ENCODE assay signal across 14 cellular contexts in genomic region chr14:30223966-30224365, GRCh38.
A peak's percentile ranks its signal among the peaks of the same experiment; 100 is the strongest.
DNase-seq lines count a peak whose midpoint lies in the region; ATAC-seq and TF ChIP-seq lines count a peak whose summit lies in the region.
"Had no signal": no experiment of that assay in that cellular context is flagged by ENCODE, and none has a peak within 500 bp of the region (broad histone marks: within the 10 kb centered on the region; RNA-seq: fewer than 3 reads in every experiment).

No MANE protein-coding gene starts in this region.

- DNase-seq in IMR-90 (no peak), fibroblast of pulmonary artery (ENCODE audit: low read depth) (peak; percentile 38), sigmoid colon (no peak), HPDE6-E6E7 (ENCODE audit: extremely low spot score) (no peak), DMS153 (lab: John Stamatoyannopoulos, UW) (no peak)
- DNase-seq in activated T-cell treated with anti-CD3 and anti-CD28 coated beads, Interleukin-2, amount 50 U/mL, for 4 hours = no peak
- DNase-seq: dorsolateral prefrontal cortex; KBM-7; midbrain; NCI-H187; stimulated activated CD4-positive, alpha-beta T cell treated with anti-CD3 and anti-CD28 coated beads, Interleukin-12 subunit alpha, Interleukin-12 subunit beta, amount 100 ng/mL, for 4 hours had no signal

- in situ Hi-C loops in IMR-90 (cut with MboI; ENCODE audit: low sequenced_read_pairs) = loop anchor here (25.0 kb wide), 3 partner anchors 312 to 1212 kb away; no protein-coding TSS in a partner anchor

- H3K23ac ChIP-seq in IMR-90 (ENCODE audit: low read depth, low read length) = no peak overlapping the region

- H2AK9ac ChIP-seq in IMR-90 (replicated peaks; ENCODE audit: low read depth, low read length, poor library complexity) = no peak overlapping the region

- H3K4ac ChIP-seq in IMR-90 (ENCODE audit: low read depth, low read length) = peak overlapping the region; percentile 4; the same call in 1 of the 2 replicates

- H3K14ac ChIP-seq in IMR-90 (replicated peaks; ENCODE audit: low read depth, low read length) = 0 out of 2 replicates have a peak overlapping the region, but pooled peaks have one; percentile 18

- no peaks in the 10 kb centered on the region for H3K79me1 ChIP-seq in IMR-90 (ENCODE audit: low read depth in 1 of 2, low read length in 2 of 2)

- peak overlapping the region; percentile 81; the same call in 2 of the 3 replicates for H2BK15ac ChIP-seq in IMR-90 (ENCODE audit: low read depth, low read length)

- no peak for TF ChIP-seq CTCF in IMR-90 (conservative IDR thresholded peaks at IDR 0.05; ENCODE audit: low read depth, low read length)
- no peak for TF ChIP-seq CTCF in VCaP (conservative IDR thresholded peaks at IDR 0.05)
- no peak for TF ChIP-seq CTCF in fibroblast of pulmonary artery (IDR thresholded peaks at IDR 0.05; ENCODE audit: low read length, missing control alignments)
- TF ChIP-seq CTCF in sigmoid colon (IDR thresholded peaks at IDR 0.05) = no peak

- no peak overlapping the region for H4K91ac ChIP-seq in IMR-90 (ENCODE audit: insufficient read depth, low read depth, low read length)

- H2AFZ ChIP-seq in IMR-90 (replicated peaks; ENCODE audit: low read length, poor library complexity) = no peak overlapping the region

- no peak for TF ChIP-seq POLR2A in IMR-90 (IDR thresholded peaks at IDR 0.05; ENCODE audit: low read depth, low read length)
- no peak for TF ChIP-seq POLR2A in sigmoid colon (IDR thresholded peaks at IDR 0.05)
- TF ChIP-seq POLR2A in GM18505 (IDR thresholded peaks at IDR 0.05; ENCODE audit: borderline replicate concordance, extremely low read depth, insufficient read depth, insufficient read length) = no peak

- no peak for TF ChIP-seq EP300 in sigmoid colon (IDR thresholded peaks at IDR 0.05)

- no peak overlapping the region for H3K18ac ChIP-seq in IMR-90 (ENCODE audit: low read depth, low read length)

- no peak overlapping the region for H2AK5ac ChIP-seq in IMR-90 (ENCODE audit: low read depth, low read length)

- H2BK20ac ChIP-seq in IMR-90 (ENCODE audit: low read depth, low read length) = peak overlapping the region; percentile 72; the same call in 1 of the 2 replicates

- no peak overlapping the region for H3K56ac ChIP-seq in IMR-90 (ENCODE audit: extremely low read depth, insufficient read depth, low read length)

- no peaks in the 10 kb centered on the region for H3K4me1 Mint-ChIP-seq in activated T-cell treated with anti-CD3 and anti-CD28 coated beads, Interleukin-2, amount 50 U/mL, for 4 hours (ENCODE audit: low read depth)

- no peak for TF ChIP-seq RAD21 in IMR-90 (IDR thresholded peaks at IDR 0.05; ENCODE audit: low read length)

- no peaks in the 10 kb centered on the region for H3K36me3 Mint-ChIP-seq in activated T-cell treated with anti-CD3 and anti-CD28 coated beads, Interleukin-2, amount 50 U/mL, for 4 hours (ENCODE audit: insufficient read depth)

- no peak overlapping the region; a peak in 1 of 4 replicates for H4K8ac ChIP-seq in IMR-90 (ENCODE audit: low read depth in 2 of 2, low read length in 2 of 2)

- no peaks in the 10 kb centered on the region for H3K27me3 ChIP-seq in IMR-90 (ENCODE audit: control insufficient read depth, insufficient read depth, low read length)
- no peaks in the 10 kb centered on the region for H3K27me3 ChIP-seq in sigmoid colon
- H3K27me3 ChIP-seq: dorsolateral prefrontal cortex had no signal

- no TSS peak for BruUV-seq in IMR-90 (replicated peaks; lab: Mats Ljungman, UMichigan)

- WGBS in IMR-90 (ENCODE audit: extremely low coverage in 2 of 2, insufficient read length in 1 of 2), 2 experiments = no CpG with 5 or more reads among the region's 3 CpGs
- WGBS in sigmoid colon, 2 donors = 30 to 76% methylated on average over 3 of the region's 3 CpGs

- H3K4me3 Mint-ChIP-seq in activated T-cell treated with anti-CD3 and anti-CD28 coated beads, Interleukin-2, amount 50 U/mL, for 4 hours = no peak overlapping the region
- H3K4me3 Mint-ChIP-seq: activated T-helper 1 cell treated with anti-CD3 and anti-CD28 coated beads, Interleukin-12 subunit alpha, Interleukin-12 subunit beta, Interleukin-2, Interleukin-4 antibody, amounts not matched to agents 30 ng/mL and 10 ng/mL and 1 ng/mL, durations not matched to agents 14 hours and 24 hours and 36 hours had no signal

- no peak overlapping the region for H3K27ac ChIP-seq in IMR-90 (ENCODE audit: insufficient read depth, low read length)
- peak overlapping the region; percentile 64 for H3K27ac ChIP-seq in VCaP
- peak overlapping the region; percentile 37 to 76 (median 66) for H3K27ac ChIP-seq in sigmoid colon

- POLR2A ChIA-PET in IMR-90 (lab: Charles Lee; ENCODE audit: unreplicated experiment) = no interaction called here

- no peak overlapping the region for H2BK5ac ChIP-seq in IMR-90 (ENCODE audit: low read depth, low read length, poor library complexity, severe bottlenecking)

- H3K36me3 ChIP-seq in IMR-90 (ENCODE audit: control insufficient read depth, insufficient read depth, low read length) = no peaks in the 10 kb centered on the region
- no peaks in the 10 kb centered on the region for H3K36me3 ChIP-seq in sigmoid colon

- peaks cover 3% of the 10 kb centered on the region for H3K9me1 ChIP-seq in IMR-90 (ENCODE audit: insufficient read depth, low read length)

- H3K9ac ChIP-seq in IMR-90 (ENCODE audit: low read depth, low read length) = no peak overlapping the region

- dilution Hi-C loops in IMR-90 (cut with HindIII; ENCODE audit: low sequenced_read_pairs, unreplicated experiment) = no loop called here

- H3K4me2 ChIP-seq in IMR-90 (ENCODE audit: low read depth, low read length) = no peak overlapping the region

- H3K9me3 ChIP-seq in IMR-90 (ENCODE audit: control insufficient read depth, insufficient read depth, low read length) = no peaks in the 10 kb centered on the region
- H3K9me3 ChIP-seq in sigmoid colon = no peaks in the 10 kb centered on the region

- no peaks in the 10 kb centered on the region for H4K20me1 ChIP-seq in IMR-90 (ENCODE audit: insufficient read depth, low read length)

- H3K4me3 ChIP-seq in IMR-90 (ENCODE audit: insufficient read depth, low read depth, low read length) = no peak overlapping the region
- no peak overlapping the region for H3K4me3 ChIP-seq in fibroblast of pulmonary artery (replicated peaks; ENCODE audit: low read depth, low read length)
- H3K4me3 ChIP-seq in sigmoid colon = no peak overlapping the region
- H3K4me3 ChIP-seq: dorsolateral prefrontal cortex had no signal

- no peaks in the 10 kb centered on the region for H3K27me3 Mint-ChIP-seq in activated T-cell treated with anti-CD3 and anti-CD28 coated beads, Interleukin-2, amount 50 U/mL, for 4 hours (ENCODE audit: low read depth)

- peak overlapping the region; percentile 20 for H2BK120ac ChIP-seq in IMR-90 (ENCODE audit: low read depth, low read length)

- H3K4me1 ChIP-seq in IMR-90 (ENCODE audit: control insufficient read depth, insufficient read depth, low read length) (peaks cover 16% of the 10 kb centered on the region), sigmoid colon (peaks cover 0 to 79% (median 62%) of the 10 kb centered on the region in 4 donors)

- no peak overlapping the region for H4K5ac ChIP-seq in IMR-90 (ENCODE audit: low read depth, low read length)

- CTCF ChIA-PET in IMR-90 (lab: Yijun Ruan, JAX) = interaction anchor here (1.5 kb wide), 1 partner anchor 46 kb away, joined by 15 read pairs; no protein-coding TSS in a partner anchor

- intact Hi-C loops in IMR-90 (cut with micrococcal nuclease) = loop anchor here (1.0 to 2.0 kb wide), 3 partner anchors 30 to 57 kb away; no protein-coding TSS in a partner anchor
- intact Hi-C loops in sigmoid colon (cut with DNase I) = no loop called here

- no peaks in the 10 kb centered on the region for H3K9me3 Mint-ChIP-seq in activated T-cell treated with anti-CD3 and anti-CD28 coated beads, Interleukin-2, amount 50 U/mL, for 4 hours

- no peak for ATAC-seq in IMR-90 (ENCODE audit: low read depth)
- no peak for ATAC-seq in GM18505 (IDR thresholded peaks at IDR 0.05; ENCODE audit: unreplicated experiment)
- no peak for ATAC-seq in activated T-cell treated with anti-CD3 and anti-CD28 coated beads, Interleukin-2, amount 50 U/mL, for 4 hours

TF ChIP-seq in IMR-90, 13 proteins besides CTCF, POLR2A, EP300 and RAD21:
- no peak for TF ChIP-seq RFX5 (IDR thresholded peaks at IDR 0.05; ENCODE audit: low read depth, low read length)
- TF ChIP-seq CHD1 (IDR thresholded peaks at IDR 0.05; ENCODE audit: low read depth, low read length) = no peak
- TF ChIP-seq CEBPB (IDR thresholded peaks at IDR 0.05; ENCODE audit: low read depth, low read length) = no peak
- no peak for TF ChIP-seq SMC3 (IDR thresholded peaks at IDR 0.05; ENCODE audit: low read depth, low read length)
